ENCODE assay signal across 8 cellular contexts in genomic region chr13:109785892-109786450, GRCh38. TPM values are rescaled to one million over a fixed set of nuclear protein-coding genes. Genes with fewer than 3 reads are reported as not detected.
A peak's percentile ranks its signal among the peaks of the same experiment; 100 is the strongest.
DNase-seq lines count a peak whose midpoint lies in the region; ATAC-seq and TF ChIP-seq lines count a peak whose summit lies in the region.

No MANE protein-coding gene starts in this region.

- TF ChIP-seq CTCF in A673 (conservative IDR thresholded peaks at IDR 0.05; ENCODE audit: low read depth, low read length) (no peak), astrocyte of the cerebellum (IDR thresholded peaks at IDR 0.05; ENCODE audit: low read depth, low read length, missing control alignments) (no peak), right lobe of liver (IDR thresholded peaks at IDR 0.05) (no peak), thyroid gland (IDR thresholded peaks at IDR 0.05) (no peak)

- H3K27me3 ChIP-seq in A673 (replicated peaks; ENCODE audit: insufficient read depth, low read depth, low read length, poor library complexity) (no peaks in the 10 kb centered on the region), right lobe of liver (no peaks in the 10 kb centered on the region), thyroid gland (no peaks in the 10 kb centered on the region)

- CTCF ChIA-PET in A673 (lab: Charles Lee) = no interaction called here

- peak overlapping the region; percentile 82 for H3K4me3 ChIP-seq in A673 (ENCODE audit: low read depth, low read length, poor library complexity, severe bottlenecking)
- H3K4me3 ChIP-seq in astrocyte of the cerebellum (ENCODE audit: low read depth, low read length) = peak overlapping the region; percentile 77
- peak overlapping the region; percentile 60 to 67 (median 67) for H3K4me3 ChIP-seq in right lobe of liver
- peak overlapping the region in 2 of 3 donors; percentile 23 to 84 for H3K4me3 ChIP-seq in thyroid gland (replicated peaks in 1 of 3)

- no peak for DNase-seq in A673 (ENCODE audit: low spot score)
- no peak for DNase-seq in astrocyte of the cerebellum (ENCODE audit: low read depth)
- DNase-seq in right lobe of liver = peak in 2 of 3 donors; percentile 37 to 55
- DNase-seq in thyroid gland = peak in 1 of 2 donors; percentile 43
- no peak for DNase-seq in HuH-7 (ENCODE audit: low spot score)
- DNase-seq in NCI-H1436 treated with DMSO at 0.1 percent for 48 hours (lab: John Stamatoyannopoulos, UW) = no peak

- no TSS peak for BruUV-seq in A673 (replicated peaks; lab: Mats Ljungman, UMichigan)

- H3K4me1 ChIP-seq in A673 (ENCODE audit: insufficient read depth, low read length, poor library complexity, severe bottlenecking) = peaks cover 29% of the 10 kb centered on the region
- peaks cover 0 to 27% (median 9%) of the 10 kb centered on the region in 4 donors for H3K4me1 ChIP-seq in right lobe of liver
- H3K4me1 ChIP-seq in thyroid gland = peaks cover 12 to 43% of the 10 kb centered on the region in 2 donors

- H3K9me3 ChIP-seq in A673 (ENCODE audit: low read depth, low read length, poor library complexity, severe bottlenecking) = no peaks in the 10 kb centered on the region
- H3K9me3 ChIP-seq in right lobe of liver = no peaks in the 10 kb centered on the region
- H3K9me3 ChIP-seq in thyroid gland = no peaks in the 10 kb centered on the region

- intact Hi-C loops in A673 (cut with micrococcal nuclease; ENCODE audit: unreplicated experiment) (loop anchor here (2.0 to 5.0 kb wide), 2 partner anchors 825 to 1524 kb away; no protein-coding TSS in a partner anchor), right lobe of liver (cut with DNase I) (loop anchor here (5.0 to 10.0 kb wide), 2 partner anchors 69 to 641 kb away; no protein-coding TSS in a partner anchor), thyroid gland (cut with DNase I) (loop anchor here (10.0 kb wide), 2 partner anchors 641 to 821 kb away; no protein-coding TSS in a partner anchor)

- TF ChIP-seq POLR2A in right lobe of liver (IDR thresholded peaks at IDR 0.05) = no peak
- no peak for TF ChIP-seq POLR2A in thyroid gland (IDR thresholded peaks at IDR 0.05)

- H3K36me3 ChIP-seq in A673 (ENCODE audit: insufficient read depth, low read length, poor library complexity, severe bottlenecking) (peaks cover 36% of the 10 kb centered on the region), right lobe of liver (peaks cover 0 to 25% (median 10%) of the 10 kb centered on the region in 4 donors), thyroid gland (peaks cover 18 to 28% of the 10 kb centered on the region in 2 donors)

- WGBS in right lobe of liver (ENCODE audit: insufficient coverage, low coverage, low lambda C conversion rate, missing lambda C conversion rate) = 1% methylated on average over 14 of the region's 88 CpGs
- no CpG with 5 or more reads among the region's 88 CpGs for WGBS in thyroid gland, 2 donors

- ATAC-seq in GM18867 (IDR thresholded peaks at IDR 0.05; ENCODE audit: unreplicated experiment) = peak; percentile 1
- peak; percentile 15 for ATAC-seq in HG03196 (IDR thresholded peaks at IDR 0.05; ENCODE audit: unreplicated experiment)
- no peak for ATAC-seq in right lobe of liver

- in situ Hi-C loops in astrocyte of the cerebellum (cut with HindIII; ENCODE audit: low sequenced_read_pairs) = no loop called here

- POLR2A ChIA-PET in A673 (lab: Charles Lee; ENCODE audit: low non-redundant PET) = no interaction called here

- H3K27ac ChIP-seq in A673 (ENCODE audit: low read depth, low read length, poor library complexity, severe bottlenecking) (peak overlapping the region; percentile 93), right lobe of liver (peak overlapping the region; percentile 78 to 98 (median 97)), thyroid gland (peak overlapping the region; percentile 85 to 97 (median 96))

RNA-seq across cellular contexts. Expression of gene IRS2, which starts 0.4 kb away (rescaled TPM):
- total RNA-seq in A673 (2021) (135 TPM in 2 replicates), right lobe of liver (10 to 100 TPM in 4 of 6 experiments, 1 to 10 TPM in 2; 8.8 to 26.0 (median 17.5) TPM), thyroid gland (10 to 100 TPM; 12.9 to 29.1 (median 17.6) TPM)

Comparison
In these comparisons a context has a peak if more than half of its experiments do, and no peak if none do; other contexts are left out.
1. DNase-seq: peak in right lobe of liver (2 of 3); none in A673 (single experiment), astrocyte of the cerebellum (single experiment), HuH-7 (single experiment) and NCI-H1436 treated with DMSO at 0.1 percent for 48 hours (single experiment).
2. ATAC-seq: peak in GM18867 (single experiment) and HG03196 (single experiment); none in right lobe of liver (0 of 4).
3. Peak in every context shown above with its lines, with median percentiles within 50 percentile points of each other: H3K27ac ChIP-seq and H3K4me3 ChIP-seq.